ENCODE assay signal across 22 cellular contexts in the genomic region with DNA sequence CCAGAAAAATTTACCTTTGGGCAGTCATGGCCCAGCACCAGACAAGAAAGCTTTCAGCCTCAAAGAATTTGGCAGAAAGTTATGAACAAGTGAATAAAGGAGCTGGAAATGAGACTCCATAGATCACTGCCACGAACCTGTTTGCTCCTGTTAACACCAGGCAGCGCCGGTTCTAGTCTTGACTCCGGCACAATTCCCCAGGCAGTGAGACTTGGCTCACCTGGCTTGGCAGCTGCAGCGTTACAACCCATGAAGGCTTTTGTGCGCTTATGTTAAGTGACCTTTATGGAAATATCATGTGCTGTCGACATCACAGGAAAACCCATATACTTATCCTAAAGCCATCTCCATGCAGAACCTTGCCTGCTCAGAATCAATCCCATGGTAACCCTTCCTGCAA. TPM values are rescaled to one million over a fixed set of nuclear protein-coding genes. Genes with fewer than 3 reads are reported as not detected.
A peak's percentile ranks its signal among the peaks of the same experiment; 100 is the strongest.
DNase-seq lines count a peak whose midpoint lies in the region; ATAC-seq, FAIRE-seq and TF ChIP-seq lines count a peak whose summit lies in the region.
"Had no signal": no experiment of that assay in that cellular context is flagged by ENCODE, and none has a peak within 500 bp of the region (broad histone marks: within the 10 kb centered on the region; RNA-seq: fewer than 3 reads in every experiment).

No MANE protein-coding gene starts in this region.

- H4K20me1 ChIP-seq in HepG2 (ENCODE audit: insufficient read depth, low read length) = no peaks in the 10 kb centered on the region
- H4K20me1 ChIP-seq: BLaER1 had no signal

- H3K27me3 ChIP-seq in HepG2 (ENCODE audit: control insufficient read depth in 1 of 2, insufficient read depth in 2 of 2, low read length in 2 of 2) (peaks cover 2 to 18% of the 10 kb centered on the region in 2 experiments; a peak in 2 of 5 replicates), right lobe of liver (no peaks in the 10 kb centered on the region), vagina (no peaks in the 10 kb centered on the region)
- H3K27me3 ChIP-seq: BLaER1 had no signal

- H3K9me3 ChIP-seq in HepG2 (ENCODE audit: low read length) (no peaks in the 10 kb centered on the region), right lobe of liver (no peaks in the 10 kb centered on the region), vagina (no peaks in the 10 kb centered on the region)
- H3K9me3 ChIP-seq: BLaER1, Caco-2 had no signal

- peak; percentile 12 for FAIRE-seq in HepG2 (lab: Jason Lieb, UNC)
- FAIRE-seq: A204.1, G401.6, GM12892, H1 had no signal

- H3K27ac ChIP-seq in HepG2 (ENCODE audit: extremely low read length, insufficient read depth, low read length) = no peak overlapping the region
- H3K27ac ChIP-seq in right lobe of liver = no peak overlapping the region
- H3K27ac ChIP-seq in vagina = no peak overlapping the region
- H3K27ac ChIP-seq: 22Rv1, BLaER1, C4-2B, GM23248 had no signal

- no peaks in the 10 kb centered on the region for H3K4me1 Mint-ChIP-seq in activated CD8-positive, alpha-beta memory T cell treated with anti-CD3 and anti-CD28 coated beads, Interleukin-2, amount 10 ng/mL, durations not matched to agents 7 days and 5 days
- H3K4me1 Mint-ChIP-seq: B cell; CD4-positive, CD25-positive, alpha-beta regulatory T cell had no signal

- H3K4me3 ChIP-seq in HepG2 (replicated peaks in 1 of 3; ENCODE audit: insufficient read depth in 1 of 3, low read depth in 2 of 3, low read length in 3 of 3) = no peak overlapping the region
- no peak overlapping the region for H3K4me3 ChIP-seq in right lobe of liver
- no peak overlapping the region for H3K4me3 ChIP-seq in vagina
- H3K4me3 ChIP-seq: BLaER1, GM23248 had no signal

- H3K36me3 Mint-ChIP-seq in activated CD8-positive, alpha-beta memory T cell treated with anti-CD3 and anti-CD28 coated beads, Interleukin-2, amount 10 ng/mL, durations not matched to agents 7 days and 5 days = no peaks in the 10 kb centered on the region
- H3K36me3 Mint-ChIP-seq: CD4-positive, CD25-positive, alpha-beta regulatory T cell; CD8-positive, alpha-beta T cell had no signal

- in situ Hi-C loops in HepG2 (cut with HindIII; ENCODE audit: extremely low pct_ligation_motif_present, low pct_unique_long_range_greater_than_20kb) = no loop called here

- no peak overlapping the region for H3K27ac Mint-ChIP-seq in activated CD8-positive, alpha-beta memory T cell treated with anti-CD3 and anti-CD28 coated beads, Interleukin-2, amount 10 ng/mL, durations not matched to agents 7 days and 5 days
- H3K27ac Mint-ChIP-seq: B cell; CD4-positive, CD25-positive, alpha-beta regulatory T cell; CD8-positive, alpha-beta T cell had no signal

- H3K9ac ChIP-seq in HepG2 (ENCODE audit: insufficient read depth, low read depth, low read length) = no peak overlapping the region
- H3K9ac ChIP-seq: BLaER1, GM23248 had no signal

- peak; percentile 2 for DNase-seq in activated CD8-positive, alpha-beta memory T cell treated with anti-CD3 and anti-CD28 coated beads, Interleukin-2, amount 10 ng/mL, durations not matched to agents 7 days and 5 days
- no peak for DNase-seq in activated CD8-positive, alpha-beta memory T cell treated with anti-CD3 and anti-CD28 coated beads, Interleukin-2, amount 50 U/mL, for 4 hours
- DNase-seq in HepG2 (ENCODE audit: low spot score) (no peak), right lobe of liver (no peak), vagina (ENCODE audit: extremely low spot score in 2 of 2) (peak; percentile 70 to 92), NCI-H524 treated with DMSO at 0.1 percent for 48 hours (lab: John Stamatoyannopoulos, UW) (no peak)
- DNase-seq: Caco-2; CD4-positive, CD25-positive, alpha-beta regulatory T cell; DMS153; DND-41; GM23248; H7; HCEC 1CT had no signal

- no peak for TF ChIP-seq CTCF in HepG2 (CRISPR knock-in tag; IDR thresholded peaks at IDR 0.05)
- TF ChIP-seq CTCF in right lobe of liver (IDR thresholded peaks at IDR 0.05) = no peak
- no peak for TF ChIP-seq CTCF in vagina (IDR thresholded peaks at IDR 0.05)

- H3K36me3 ChIP-seq in HepG2 (replicated peaks in 1 of 2; ENCODE audit: control insufficient read depth in 1 of 2, insufficient read depth in 2 of 2, low read length in 2 of 2) (no peaks in the 10 kb centered on the region), right lobe of liver (no peaks in the 10 kb centered on the region), vagina (no peaks in the 10 kb centered on the region)
- H3K36me3 ChIP-seq: BLaER1 had no signal

- no TSS peak for BruUV-seq in HepG2 (replicated peaks; lab: Mats Ljungman, UMichigan)

- peaks cover 16% of the 10 kb centered on the region for H3K4me1 ChIP-seq in HepG2 (ENCODE audit: insufficient read depth, low read length)
- H3K4me1 ChIP-seq in right lobe of liver = no peaks in the 10 kb centered on the region
- H3K4me1 ChIP-seq in vagina = no peaks in the 10 kb centered on the region
- H3K4me1 ChIP-seq: BLaER1 had no signal

- TF ChIP-seq POLR2A in HepG2 (IDR thresholded peaks at IDR 0.05; ENCODE audit: insufficient read depth in 1 of 2, low read depth in 2 of 2, low read length in 2 of 2) (no peak), right lobe of liver (IDR thresholded peaks at IDR 0.05) (no peak), vagina (IDR thresholded peaks at IDR 0.05) (no peak)

- ATAC-seq in activated CD8-positive, alpha-beta memory T cell treated with anti-CD3 and anti-CD28 coated beads, Interleukin-2, amount 10 ng/mL, durations not matched to agents 7 days and 5 days = no peak
- ATAC-seq in HepG2 (no peak), right lobe of liver (no peak)
- ATAC-seq: CD8-positive, alpha-beta T cell had no signal

- no peak overlapping the region for H2AFZ ChIP-seq in HepG2 (ENCODE audit: low read length)
- H2AFZ ChIP-seq: GM23248 had no signal

- intact Hi-C loops in HepG2 (cut with micrococcal nuclease; ENCODE audit: unreplicated experiment) (no loop called here), right lobe of liver (cut with DNase I) (no loop called here), vagina (cut with DNase I) (no loop called here)

- WGBS in HepG2 (ENCODE audit: low lambda C conversion rate) = 74% methylated on average over 7 of the region's 7 CpGs
- no CpG with 5 or more reads among the region's 7 CpGs for WGBS in right lobe of liver (ENCODE audit: insufficient coverage, low coverage, low lambda C conversion rate, missing lambda C conversion rate)

- no peaks in the 10 kb centered on the region for H3K79me2 ChIP-seq in HepG2 (ENCODE audit: insufficient read depth, low read length)

- H3K4me2 ChIP-seq in HepG2 (ENCODE audit: low read depth, low read length) = no peak overlapping the region
- H3K4me2 ChIP-seq: BLaER1 had no signal

- H3K4me3 Mint-ChIP-seq in activated CD8-positive, alpha-beta memory T cell treated with anti-CD3 and anti-CD28 coated beads, Interleukin-2, amount 10 ng/mL, durations not matched to agents 7 days and 5 days = no peak overlapping the region
- H3K4me3 Mint-ChIP-seq: B cell; CD4-positive, CD25-positive, alpha-beta regulatory T cell; CD8-positive, alpha-beta T cell had no signal

- H3K9me3 Mint-ChIP-seq in activated CD8-positive, alpha-beta memory T cell treated with anti-CD3 and anti-CD28 coated beads, Interleukin-2, amount 10 ng/mL, durations not matched to agents 7 days and 5 days (ENCODE audit: low read depth) = no peaks in the 10 kb centered on the region
- H3K9me3 Mint-ChIP-seq: CD4-positive, CD25-positive, alpha-beta regulatory T cell; CD8-positive, alpha-beta T cell had no signal

- no peak for TF ChIP-seq RAD21 in HepG2 (CRISPR knock-in tag; IDR thresholded peaks at IDR 0.05)

- POLR2A ChIA-PET in HepG2 (lab: Yijun Ruan, JAX) = no interaction called here

- H3K27me3 Mint-ChIP-seq in activated CD8-positive, alpha-beta memory T cell treated with anti-CD3 and anti-CD28 coated beads, Interleukin-2, amount 10 ng/mL, durations not matched to agents 7 days and 5 days = peaks cover 35% of the 10 kb centered on the region

- TF ChIP-seq EP300 in HepG2 (IDR thresholded peaks at IDR 0.05; ENCODE audit: low read depth in 2 of 2, low read length in 2 of 2) (no peak), HepG2 (CRISPR knock-in tag; IDR thresholded peaks at IDR 0.05; ENCODE audit: borderline replicate concordance) (no peak)

- CTCF ChIA-PET in activated CD8-positive, alpha-beta memory T cell treated with anti-CD3 and anti-CD28 coated beads, Interleukin-2, amount 10 ng/mL, durations not matched to agents 7 days and 5 days (lab: Charles Lee) = no interaction called here
- CTCF ChIA-PET in HepG2 (lab: Yijun Ruan, JAX; ENCODE audit: low intra/inter-chr PET ratio, low total read pairs) = no interaction called here

TF ChIP-seq in HepG2, 621 proteins besides CTCF, POLR2A, EP300 and RAD21 (continues in another document):
- no peak for TF ChIP-seq MAFF (IDR thresholded peaks at IDR 0.05; ENCODE audit: low read depth, low read length)

RNA-seq across cellular contexts. Expression of gene FOXC1, which starts 22.2 kb away (rescaled TPM):
- under 1 TPM in 1 of 2 experiments, not detected in 1; 0.26 TPM for total RNA-seq in activated CD8-positive, alpha-beta memory T cell treated with anti-CD3 and anti-CD28 coated beads, Interleukin-2, amount 10 ng/mL, durations not matched to agents 7 days and 5 days
- total RNA-seq in HepG2 (2016; rRNA removed; fragmentation: Illumina TruSeq; extraction: Trizol) = 0.46 and 0.55 TPM in 2 replicates
- 0.09 TPM in 1 of 2 replicates, not detected in the other for total RNA-seq in HepG2 (2016; cell fraction: cytosol; rRNA removed; fragmentation: Illumina TruSeq; extraction: Trizol; ENCODE audit: low read depth)
- 0.42 and 0.50 TPM in 2 replicates for total RNA-seq in HepG2 (2016; cell fraction: insoluble cytoplasmic fraction; rRNA removed; fragmentation: Illumina TruSeq; extraction: Trizol)
- 0.28 and 0.31 TPM in 2 replicates for total RNA-seq in HepG2 (2016; cell fraction: membrane; rRNA removed; fragmentation: Illumina TruSeq; extraction: Trizol)
- 0.47 and 0.50 TPM in 2 replicates for total RNA-seq in HepG2 (2016; cell fraction: nucleus; rRNA removed; fragmentation: Illumina TruSeq; extraction: Trizol)
- 0.37 and 0.44 TPM in 2 replicates for polyA plus RNA-seq in HepG2 (2011; rRNA removed)
- polyA plus RNA-seq in HepG2 (2011; cell fraction: cytosol; rRNA removed) = 0.19 and 0.23 TPM in 2 replicates
- polyA plus RNA-seq in HepG2 (2011; cell fraction: nucleus; rRNA removed) = 0.23 and 0.27 TPM in 2 replicates
- 0.30 and 0.53 TPM in 2 replicates for polyA plus RNA-seq in HepG2 (2012)
- polyA plus RNA-seq in HepG2 (2016; cell fraction: cytosol; fragmentation: Illumina TruSeq; extraction: Trizol; ENCODE audit: low read depth) = 0.05 and 0.09 TPM in 2 replicates
- 0.89 and 1.2 TPM in 2 replicates for polyA plus RNA-seq in HepG2 (2016; cell fraction: insoluble cytoplasmic fraction; fragmentation: Illumina TruSeq; extraction: Trizol; ENCODE audit: low read depth)
- 0.26 and 0.35 TPM in 2 replicates for polyA plus RNA-seq in HepG2 (2016; cell fraction: membrane; fragmentation: Illumina TruSeq; extraction: Trizol; ENCODE audit: low read depth)
- polyA plus RNA-seq in HepG2 (2016; cell fraction: nucleus; fragmentation: Illumina TruSeq; extraction: Trizol; ENCODE audit: insufficient read depth, low read depth) = 0.72 and 0.95 TPM in 2 replicates
- polyA minus RNA-seq in HepG2 (2011; rRNA and poly(A)+ RNA removed; ENCODE audit: low replicate concordance) = 0.30 and 18.3 TPM in 2 replicates
- 0.30 and 0.97 TPM in 2 replicates for polyA minus RNA-seq in HepG2 (2011; cell fraction: cytosol; rRNA and poly(A)+ RNA removed)
- 0.25 and 0.52 TPM in 2 replicates for polyA minus RNA-seq in HepG2 (2011; cell fraction: nucleus; rRNA and poly(A)+ RNA removed)
- total RNA-seq in right lobe of liver = under 1 TPM; 0.24 to 0.87 (median 0.50) TPM
- total RNA-seq in vagina = 9.8 TPM
- total RNA-seq: CD4-positive, CD25-positive, alpha-beta regulatory T cell; CD8-positive, alpha-beta T cell had no signal
- polyA plus RNA-seq: CD4-positive, CD25-positive, alpha-beta regulatory T cell; H1 had no signal

Comparison
In these comparisons a context has a peak if more than half of its experiments do, and no peak if none do; other contexts are left out.
1. DNase-seq: peak in activated CD8-positive, alpha-beta memory T cell treated with anti-CD3 and anti-CD28 coated beads, Interleukin-2, amount 10 ng/mL, durations not matched to agents 7 days and 5 days (single experiment) and vagina (2 of 2); none in activated CD8-positive, alpha-beta memory T cell treated with anti-CD3 and anti-CD28 coated beads, Interleukin-2, amount 50 U/mL, for 4 hours (single experiment), HepG2 (single experiment), right lobe of liver (0 of 3) and NCI-H524 treated with DMSO at 0.1 percent for 48 hours (single experiment).